In the genomic region with DNA sequence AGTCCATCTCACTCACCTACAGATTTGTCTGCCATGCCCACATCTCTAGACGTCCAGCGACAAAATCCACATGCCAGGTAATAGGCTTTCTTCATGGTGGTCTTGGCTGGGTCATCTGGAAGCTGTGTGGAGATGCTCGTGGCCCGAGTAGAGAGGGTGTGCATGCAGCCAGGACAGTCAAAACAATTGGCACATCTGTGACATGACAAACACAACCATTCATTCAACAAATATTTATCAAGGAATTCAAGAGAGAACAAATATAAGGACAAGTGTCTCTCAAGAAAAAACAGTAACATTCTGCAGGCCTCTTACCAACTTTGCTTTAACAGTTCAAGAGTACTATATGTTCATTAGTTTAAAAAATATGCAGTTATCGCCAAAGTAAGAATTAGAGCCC, we compare ENCODE assay signal across 23 cellular contexts.
"Had no signal": no experiment of that assay in that cellular context is flagged by ENCODE, and none has a peak within 500 bp of the region (broad histone marks: within the 10 kb centered on the region; RNA-seq: fewer than 3 reads in every experiment).

No MANE protein-coding gene starts in this region.

- DNase-seq: activated CD4-positive, alpha-beta memory T cell treated with anti-CD3 and anti-CD28 coated beads, Interleukin-2, amount 10 ng/mL, durations not matched to agents 7 days and 5 days; activated CD4-positive, alpha-beta T cell treated with anti-CD3 and anti-CD28 coated beads, Interleukin-2, amount 10 ng/mL, durations not matched to agents 24 days and 14 days; activated gamma-delta T cell; aorta; effector memory CD4-positive, alpha-beta T cell; head of caudate nucleus; hypothalamus; left cardiac atrium; mesendoderm; naive B cell; nucleus accumbens; right lobe of liver; small intestine; stimulated activated CD4-positive, alpha-beta T cell treated with anti-CD3 and anti-CD28 coated beads, Interleukin-2, amount 100 ng/mL, for 24 hours; transverse colon had no signal

- H3K27me3 ChIP-seq: esophagus muscularis mucosa, right lobe of liver, transverse colon had no signal

- H3K4me1 ChIP-seq: parathyroid adenoma had no signal

- H3K9ac ChIP-seq: parathyroid adenoma had no signal

- H3K27ac ChIP-seq: esophagus muscularis mucosa, parathyroid adenoma, right lobe of liver had no signal

- H3K27me3 Mint-ChIP-seq: activated CD4-positive, alpha-beta memory T cell treated with anti-CD3 and anti-CD28 coated beads, Interleukin-2, amount 10 ng/mL, durations not matched to agents 7 days and 5 days; activated CD4-positive, alpha-beta T cell treated with anti-CD3 and anti-CD28 coated beads, Interleukin-2, amount 10 ng/mL, durations not matched to agents 24 days and 14 days; central memory CD8-positive, alpha-beta T cell; naive B cell; stimulated activated memory B cell treated with anti-CD40 and anti-IgM and Interleukin-4, amounts not matched to agents 10 μg/mL and 1 μg/mL and 100 μg/mL, for 72 hours had no signal

- ATAC-seq: activated CD4-positive, CD25-positive, alpha-beta regulatory T cell treated with anti-CD3 and anti-CD28 coated beads, Interleukin-2, amount 50 U/mL, for 24 hours; activated naive CD4-positive, alpha-beta T cell treated with anti-CD3 and anti-CD28 coated beads, Interleukin-2, amount 50 U/mL, for 72 hours; left cardiac atrium; right lobe of liver; stimulated activated memory B cell treated with anti-CD40 and anti-IgM and Interleukin-4, amounts not matched to agents 10 μg/mL and 1 μg/mL and 100 μg/mL, for 72 hours had no signal

- H3K4me3 Mint-ChIP-seq: activated CD4-positive, alpha-beta memory T cell treated with anti-CD3 and anti-CD28 coated beads, Interleukin-2, amount 10 ng/mL, durations not matched to agents 7 days and 5 days; activated CD4-positive, alpha-beta T cell treated with anti-CD3 and anti-CD28 coated beads, Interleukin-2, amount 10 ng/mL, durations not matched to agents 24 days and 14 days; activated T-helper 1 cell treated with anti-CD3 and anti-CD28 coated beads, Interleukin-12 subunit alpha, Interleukin-12 subunit beta, Interleukin-2, Interleukin-4 antibody, amounts not matched to agents 30 ng/mL and 10 ng/mL and 1 ng/mL, durations not matched to agents 14 hours and 24 hours and 36 hours; central memory CD8-positive, alpha-beta T cell; stimulated activated memory B cell treated with anti-CD40 and anti-IgM and Interleukin-4, amounts not matched to agents 10 μg/mL and 1 μg/mL and 100 μg/mL, for 72 hours; T-helper 1 cell treated with Interleukin-12 subunit alpha and Interleukin-12 subunit beta and Interleukin-4 antibody, amounts not matched to agents 30 μg/mL and 1 μg/mL, for 36 hours had no signal

- H3K4me3 ChIP-seq: esophagus muscularis mucosa, right lobe of liver, transverse colon had no signal

- H3K27ac Mint-ChIP-seq: activated CD4-positive, alpha-beta memory T cell treated with anti-CD3 and anti-CD28 coated beads, Interleukin-2, amount 10 ng/mL, durations not matched to agents 7 days and 5 days; activated CD4-positive, alpha-beta T cell treated with anti-CD3 and anti-CD28 coated beads, Interleukin-2, amount 10 ng/mL, durations not matched to agents 24 days and 14 days; activated naive CD4-positive, alpha-beta T cell treated with anti-CD3 and anti-CD28 coated beads, Interleukin-2, amount 50 U/mL, for 72 hours; activated T-helper 1 cell treated with anti-CD3 and anti-CD28 coated beads, Interleukin-12 subunit alpha, Interleukin-12 subunit beta, Interleukin-2, Interleukin-4 antibody, amounts not matched to agents 30 ng/mL and 10 ng/mL and 1 ng/mL, durations not matched to agents 14 hours and 24 hours and 36 hours; stimulated activated memory B cell treated with anti-CD40 and anti-IgM and Interleukin-4, amounts not matched to agents 10 μg/mL and 1 μg/mL and 100 μg/mL, for 72 hours; T-helper 1 cell treated with Interleukin-12 subunit alpha and Interleukin-12 subunit beta and Interleukin-4 antibody, amounts not matched to agents 30 μg/mL and 1 μg/mL, for 36 hours had no signal

- H2AFZ ChIP-seq: parathyroid adenoma had no signal

- H3K9me3 ChIP-seq: esophagus muscularis mucosa, right lobe of liver, transverse colon had no signal

- H3K9me3 Mint-ChIP-seq: activated CD4-positive, alpha-beta memory T cell treated with anti-CD3 and anti-CD28 coated beads, Interleukin-2, amount 10 ng/mL, durations not matched to agents 7 days and 5 days; activated CD4-positive, alpha-beta T cell treated with anti-CD3 and anti-CD28 coated beads, Interleukin-2, amount 10 ng/mL, durations not matched to agents 24 days and 14 days; activated naive CD4-positive, alpha-beta T cell treated with anti-CD3 and anti-CD28 coated beads, Interleukin-2, amount 50 U/mL, for 72 hours; activated T-helper 1 cell treated with anti-CD3 and anti-CD28 coated beads, Interleukin-12 subunit alpha, Interleukin-12 subunit beta, Interleukin-2, Interleukin-4 antibody, amounts not matched to agents 30 ng/mL and 10 ng/mL and 1 ng/mL, durations not matched to agents 14 hours and 24 hours and 36 hours; central memory CD8-positive, alpha-beta T cell; naive B cell; stimulated activated memory B cell treated with anti-CD40 and anti-IgM and Interleukin-4, amounts not matched to agents 10 μg/mL and 1 μg/mL and 100 μg/mL, for 72 hours; T-helper 1 cell treated with Interleukin-12 subunit alpha and Interleukin-12 subunit beta and Interleukin-4 antibody, amounts not matched to agents 30 μg/mL and 1 μg/mL, for 36 hours had no signal
